Comparison of ENCODE assay signal across 15 cellular contexts in genomic region chr3:187403768-187404270, GRCh38. TPM values are rescaled to one million over a fixed set of nuclear protein-coding genes. Genes with fewer than 3 reads are reported as not detected.
DNase-seq lines count a peak whose midpoint lies in the region; ATAC-seq, FAIRE-seq and TF ChIP-seq lines count a peak whose summit lies in the region.
"Had no signal": no experiment of that assay in that cellular context is flagged by ENCODE, and none has a peak within 500 bp of the region (broad histone marks: within the 10 kb centered on the region; RNA-seq: fewer than 3 reads in every experiment).

No MANE protein-coding gene starts in this region.

- H2AFZ ChIP-seq in GM23338, result no peak overlapping the region

- no peak for FAIRE-seq in A549 (lab: Jason Lieb, UNC)
- FAIRE-seq: TTC549 had no signal

- TF ChIP-seq CTCF in A549 (IDR thresholded peaks at IDR 0.05) (no peak), MCF 10A (IDR thresholded peaks at IDR 0.05; ENCODE audit: unreplicated experiment) (no peak), left lung (IDR thresholded peaks at IDR 0.05) (no peak), GM23338 (conservative IDR thresholded peaks at IDR 0.05; ENCODE audit: low read depth in 2 of 2) (no peak)

- no peaks in the 10 kb centered on the region for H3K9me3 ChIP-seq in A549
- no peaks in the 10 kb centered on the region for H3K9me3 ChIP-seq in left lung
- H3K9me3 ChIP-seq: BLaER1 treated with 17β-estradiol and CSF1 and Interleukin-3, amounts not matched to agents 10 nM and 100 nM; gastrocnemius medialis had no signal

- no peak for TF ChIP-seq RAD21 in A549 (conservative IDR thresholded peaks at IDR 0.05 in 1 of 2, IDR thresholded peaks at IDR 0.05 in 1 of 2)

- H3K27ac ChIP-seq in A549 (peak overlapping the region; percentile 72 to 77), left lung (no peak overlapping the region), GM23338 (ENCODE audit: low read depth) (no peak overlapping the region)
- H3K27ac ChIP-seq: BLaER1 treated with 17β-estradiol and CSF1 and Interleukin-3, amounts not matched to agents 10 nM and 100 nM; gastrocnemius medialis had no signal

- ATAC-seq in A549, result peak; percentile 98 to 99
- peak; percentile 88 for ATAC-seq in left lung
- no peak for ATAC-seq in GM23338
- ATAC-seq: gastrocnemius medialis had no signal

- H3K79me2 ChIP-seq in GM23338 (replicated peaks; ENCODE audit: insufficient read depth), result no peaks in the 10 kb centered on the region

- no peaks in the 10 kb centered on the region for H3K9me3 Mint-ChIP-seq in MCF 10A (ENCODE audit: unreplicated experiment)
- no peaks in the 10 kb centered on the region for H3K9me3 Mint-ChIP-seq in GM23338
- H3K9me3 Mint-ChIP-seq: H9, nephron progenitor cell had no signal

- H3K36me3 ChIP-seq in left lung, result no peaks in the 10 kb centered on the region
- no peaks in the 10 kb centered on the region for H3K36me3 ChIP-seq in GM23338 (ENCODE audit: insufficient read depth)
- H3K36me3 ChIP-seq: BLaER1 treated with 17β-estradiol and CSF1 and Interleukin-3, amounts not matched to agents 10 nM and 100 nM; gastrocnemius medialis had no signal

- DNase-seq in A549 (ENCODE audit: low read depth in 1 of 2, low spot score in 1 of 2) (peak; percentile 26 to 79), HS-5 (ENCODE audit: low read depth) (peak; percentile 92), MCF 10A (ENCODE audit: unreplicated experiment) (peak; percentile 95), left lung (no peak), GM23338 (ENCODE audit: low spot score) (no peak), superior temporal gyrus (ENCODE audit: extremely low spot score) (no peak)
- DNase-seq in activated naive CD4-positive, alpha-beta T cell treated with anti-CD3 and anti-CD28 coated beads, Interleukin-2, amount 50 U/mL, for 16 hours, result no peak
- no peak for DNase-seq in activated CD8-positive, alpha-beta memory T cell treated with anti-CD3 and anti-CD28 coated beads, Interleukin-2, amount 50 U/mL, for 4 hours
- DNase-seq: activated effector memory CD4-positive, alpha-beta T cell treated with anti-CD3 and anti-CD28 coated beads, Interleukin-2, amount 50 U/mL, for 16 hours; gastrocnemius medialis; H9; NCI-H524; nephron progenitor cell had no signal

- H3K27me3 ChIP-seq in left lung, result peaks cover 0 to 9% of the 10 kb centered on the region in 2 donors
- H3K27me3 ChIP-seq in GM23338 (ENCODE audit: insufficient read depth), result no peaks in the 10 kb centered on the region
- H3K27me3 ChIP-seq: BLaER1 treated with 17β-estradiol and CSF1 and Interleukin-3, amounts not matched to agents 10 nM and 100 nM; gastrocnemius medialis had no signal

- BruUV-seq in MCF 10A (replicated peaks; lab: Mats Ljungman, UMichigan), result no TSS peak

- H3K9me2 ChIP-seq in GM23338 (ENCODE audit: insufficient read depth), result no peaks in the 10 kb centered on the region

- H3K4me2 ChIP-seq in A549 (peak overlapping the region; percentile 59), GM23338 (no peak overlapping the region)
- H3K4me2 ChIP-seq: BLaER1 treated with 17β-estradiol and CSF1 and Interleukin-3, amounts not matched to agents 10 nM and 100 nM had no signal

- no peaks in the 10 kb centered on the region for H4K20me1 ChIP-seq in GM23338 (replicated peaks; ENCODE audit: insufficient read depth)
- H4K20me1 ChIP-seq: BLaER1 treated with 17β-estradiol and CSF1 and Interleukin-3, amounts not matched to agents 10 nM and 100 nM had no signal

- peak overlapping the region; percentile 51 for H3K4me3 Mint-ChIP-seq in MCF 10A (ENCODE audit: unreplicated experiment)
- H3K4me3 Mint-ChIP-seq in GM23338, result no peak overlapping the region
- H3K4me3 Mint-ChIP-seq: H9, nephron progenitor cell had no signal

- H3K36me3 Mint-ChIP-seq in MCF 10A (ENCODE audit: insufficient read depth, unreplicated experiment) (no peaks in the 10 kb centered on the region), GM23338 (ENCODE audit: low read depth) (no peaks in the 10 kb centered on the region)

- peaks cover 17% of the 10 kb centered on the region for H3K4me1 ChIP-seq in A549
- H3K4me1 ChIP-seq in left lung, result no peaks in the 10 kb centered on the region
- no peaks in the 10 kb centered on the region; the same call in 1 of the 2 replicates for H3K4me1 ChIP-seq in GM23338 (ENCODE audit: insufficient read depth)
- H3K4me1 ChIP-seq: BLaER1 treated with 17β-estradiol and CSF1 and Interleukin-3, amounts not matched to agents 10 nM and 100 nM; gastrocnemius medialis had no signal

- H3F3A ChIP-seq in GM23338 (replicated peaks; ENCODE audit: low read depth), result no peaks in the 10 kb centered on the region

- TF ChIP-seq POLR2A in A549 (IDR thresholded peaks at IDR 0.05; ENCODE audit: low read length), result no peak

- no peak for TF ChIP-seq EP300 in A549 (IDR thresholded peaks at IDR 0.05)

- no peak overlapping the region for H3K4me3 ChIP-seq in A549
- no peak overlapping the region for H3K4me3 ChIP-seq in left lung
- no peak overlapping the region for H3K4me3 ChIP-seq in GM23338
- H3K4me3 ChIP-seq: BLaER1 treated with 17β-estradiol and CSF1 and Interleukin-3, amounts not matched to agents 10 nM and 100 nM; gastrocnemius medialis had no signal

- H3K27ac Mint-ChIP-seq in MCF 10A (ENCODE audit: low read depth, unreplicated experiment) (peak overlapping the region; percentile 74), GM23338 (no peak overlapping the region)
- H3K27ac Mint-ChIP-seq: H9, nephron progenitor cell had no signal

- CTCF ChIA-PET in A549 (lab: Yijun Ruan, JAX) (interaction anchor here (0.6 to 1.2 kb wide), 3 partner anchors 85 to 276 kb away, joined by 3 read pairs; no protein-coding TSS in a partner anchor), MCF 10A (lab: Yijun Ruan, JAX) (interaction anchor here (0.5 to 1.0 kb wide), 3 partner anchors 86 to 273 kb away, joined by 3 read pairs; no protein-coding TSS in a partner anchor)

- POLR2A ChIA-PET in A549 (lab: Yijun Ruan, JAX) (no interaction called here), MCF 10A (lab: Yijun Ruan, JAX) (interaction anchor here (0.6 to 1.5 kb wide), 4 partner anchors 10 to 223 kb away, joined by 3 to 4 read pairs (median 3); no protein-coding TSS in a partner anchor)

- H3K27me3 Mint-ChIP-seq in MCF 10A (ENCODE audit: insufficient read depth, unreplicated experiment) (peaks cover 3% of the 10 kb centered on the region), GM23338 (ENCODE audit: insufficient read depth, low read depth, poor library complexity) (no peaks in the 10 kb centered on the region)

- intact Hi-C loops in MCF 10A (cut with micrococcal nuclease) (no loop called here), left lung (cut with DNase I) (no loop called here)

- H3K4me1 Mint-ChIP-seq in MCF 10A (ENCODE audit: insufficient read depth, unreplicated experiment), result peaks cover 9% of the 10 kb centered on the region
- peaks cover 5% of the 10 kb centered on the region; the same call in 2 of the 3 replicates for H3K4me1 Mint-ChIP-seq in GM23338
- H3K4me1 Mint-ChIP-seq: nephron progenitor cell had no signal

- WGBS in A549 (ENCODE audit: missing lambda C conversion rate), result 0% methylated on average over 4 of the region's 4 CpGs

TF ChIP-seq in A549, 52 proteins besides CTCF, POLR2A, EP300 and RAD21 (continues in another document):
- TF ChIP-seq FOSL2 (IDR thresholded peaks at IDR 0.05) (peak; percentile 34; the same call in 1 of the 2 replicates), FOSL2 (CRISPR knock-in tag; IDR thresholded peaks at IDR 0.05) (peak; percentile 64), HOXB5 (CRISPR knock-in tag; IDR thresholded peaks at IDR 0.05) (no peak), JUNB (IDR thresholded peaks at IDR 0.05) (peak; percentile 63), MAFK (IDR thresholded peaks at IDR 0.05; ENCODE audit: partially characterized antibody) (no peak), USF2 (IDR thresholded peaks at IDR 0.05) (peak; percentile 20; the same call in 1 of the 2 replicates)
- TF ChIP-seq, protein P1, sequence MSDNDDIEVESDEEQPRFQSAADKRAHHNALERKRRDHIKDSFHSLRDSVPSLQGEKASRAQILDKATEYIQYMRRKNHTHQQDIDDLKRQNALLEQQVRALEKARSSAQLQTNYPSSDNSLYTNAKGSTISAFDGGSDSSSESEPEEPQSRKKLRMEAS (IDR thresholded peaks at IDR 0.05), result peak; percentile 48

TF ChIP-seq in GM23338, 12 proteins besides CTCF, POLR2A, EP300 and RAD21:
- no peak for TF ChIP-seq ETS1 (IDR thresholded peaks at IDR 0.05)
- no peak for TF ChIP-seq STAT1 (IDR thresholded peaks at IDR 0.05; ENCODE audit: unreplicated experiment)

RNA-seq across cellular contexts. Expression of gene RTP4, which starts 35.6 kb away (rescaled TPM):
- polyA plus RNA-seq in A549 (2011; rRNA removed), result not detected in 2 replicates
- not detected in 2 replicates for polyA plus RNA-seq in A549 (2012; cell fraction: cytosol; rRNA removed)
- not detected in 2 replicates for polyA plus RNA-seq in A549 (2012; cell fraction: nucleus; rRNA removed)
- polyA plus RNA-seq in A549 (2017; fragmentation: RNase III; extraction: RNeasy Plus Mini Kit Qiagen cat#74134 plus additional on column Dnase treatment), result not detected in 3 replicates
- polyA minus RNA-seq in A549 (2011; rRNA and poly(A)+ RNA removed), result not detected in 2 replicates
- not detected in 2 replicates for total RNA-seq in MCF 10A (2022)
- 1 to 10 TPM; 3.2 to 5.1 TPM for total RNA-seq in left lung
- total RNA-seq in GM23338 (2014; rRNA removed; shearing (Covaris generic)), result not detected in 2 replicates
- not detected in 2 replicates for polyA plus RNA-seq in GM23338 (2016; fragmentation: Nextera tagmentation; extraction: Ambion mirVana)
- total RNA-seq: H9 had no signal

Comparison
In these comparisons a context has a peak if more than half of its experiments do, and no peak if none do; other contexts are left out.
1. DNase-seq: peak in A549 (2 of 2), HS-5 (single experiment) and MCF 10A (single experiment); none in left lung (0 of 2), activated naive CD4-positive, alpha-beta T cell treated with anti-CD3 and anti-CD28 coated beads, Interleukin-2, amount 50 U/mL, for 16 hours (single experiment), GM23338 (single experiment), superior temporal gyrus (single experiment) and activated CD8-positive, alpha-beta memory T cell treated with anti-CD3 and anti-CD28 coated beads, Interleukin-2, amount 50 U/mL, for 4 hours (single experiment).
2. H3K27ac ChIP-seq: peak in A549 (2 of 2); none in left lung (0 of 2) and GM23338 (single experiment).